In genomic region chr7:87057210-87057609, GRCh38 we compare ENCODE assay signal across 19 cellular contexts.
"Had no signal": no experiment of that assay in that cellular context is flagged by ENCODE, and none has a peak within 500 bp of the region (broad histone marks: within the 10 kb centered on the region; RNA-seq: fewer than 3 reads in every experiment).

No MANE protein-coding gene starts in this region.

- H3K27ac ChIP-seq: body of pancreas, colonic mucosa, hepatocyte, pancreas, right lobe of liver, VCaP had no signal

- H3K27me3 Mint-ChIP-seq: memory B cell had no signal

- H3K9me3 ChIP-seq: body of pancreas, colonic mucosa, pancreas, right lobe of liver, thyroid gland had no signal

- H3K36me3 ChIP-seq: colonic mucosa, pancreas, right lobe of liver, thyroid gland had no signal

- H3K27ac Mint-ChIP-seq: activated naive CD8-positive, alpha-beta T cell treated with anti-CD3 and anti-CD28 coated beads for 36 hours; activated T-helper 1 cell treated with anti-CD3 and anti-CD28 coated beads, Interleukin-12 subunit alpha, Interleukin-12 subunit beta, Interleukin-2, Interleukin-4 antibody, amounts not matched to agents 30 ng/mL and 10 ng/mL and 1 ng/mL, durations not matched to agents 14 hours and 24 hours and 36 hours; memory B cell; naive thymus-derived CD8-positive, alpha-beta T cell; stimulated activated naive B cell treated with anti-CD40 and anti-IgM and Interleukin-4, amounts not matched to agents 10 μg/mL and 1 μg/mL and 100 μg/mL, for 72 hours had no signal

- H3K27me3 ChIP-seq: body of pancreas, colonic mucosa, pancreas, right lobe of liver, thyroid gland had no signal

- H3K36me3 Mint-ChIP-seq: activated naive CD8-positive, alpha-beta T cell treated with anti-CD3 and anti-CD28 coated beads for 36 hours; memory B cell; stimulated activated naive B cell treated with anti-CD40 and anti-IgM and Interleukin-4, amounts not matched to agents 10 μg/mL and 1 μg/mL and 100 μg/mL, for 72 hours had no signal

- DNase-seq: activated CD4-positive, alpha-beta T cell treated with anti-CD3 and anti-CD28 coated beads for 1 hour; activated naive CD8-positive, alpha-beta T cell treated with anti-CD3 and anti-CD28 coated beads for 36 hours; amygdala; body of pancreas; colonic mucosa; islet precursor cell; naive thymus-derived CD8-positive, alpha-beta T cell; pancreas; right lobe of liver; SHP77 treated with DMSO at 0.1 percent for 48 hours; stimulated activated naive B cell treated with anti-CD40 and anti-IgM and Interleukin-4, amounts not matched to agents 10 μg/mL and 1 μg/mL and 100 μg/mL, for 72 hours; T1000; thyroid gland had no signal

- H3K4me3 Mint-ChIP-seq: activated naive CD8-positive, alpha-beta T cell treated with anti-CD3 and anti-CD28 coated beads for 36 hours; activated T-helper 1 cell treated with anti-CD3 and anti-CD28 coated beads, Interleukin-12 subunit alpha, Interleukin-12 subunit beta, Interleukin-2, Interleukin-4 antibody, amounts not matched to agents 30 ng/mL and 10 ng/mL and 1 ng/mL, durations not matched to agents 14 hours and 24 hours and 36 hours; central memory CD8-positive, alpha-beta T cell; memory B cell; naive thymus-derived CD8-positive, alpha-beta T cell; stimulated activated naive B cell treated with anti-CD40 and anti-IgM and Interleukin-4, amounts not matched to agents 10 μg/mL and 1 μg/mL and 100 μg/mL, for 72 hours had no signal

- H3K9me3 Mint-ChIP-seq: activated naive CD8-positive, alpha-beta T cell treated with anti-CD3 and anti-CD28 coated beads for 36 hours; activated T-helper 1 cell treated with anti-CD3 and anti-CD28 coated beads, Interleukin-12 subunit alpha, Interleukin-12 subunit beta, Interleukin-2, Interleukin-4 antibody, amounts not matched to agents 30 ng/mL and 10 ng/mL and 1 ng/mL, durations not matched to agents 14 hours and 24 hours and 36 hours; central memory CD8-positive, alpha-beta T cell; memory B cell; naive thymus-derived CD8-positive, alpha-beta T cell; stimulated activated naive B cell treated with anti-CD40 and anti-IgM and Interleukin-4, amounts not matched to agents 10 μg/mL and 1 μg/mL and 100 μg/mL, for 72 hours had no signal

- ATAC-seq: body of pancreas; naive thymus-derived CD8-positive, alpha-beta T cell; pancreas; right lobe of liver; SK-N-SH treated with all-trans-retinoic acid at 6 μM for 48 hours; stimulated activated naive B cell treated with anti-CD40 and anti-IgM and Interleukin-4, amounts not matched to agents 10 μg/mL and 1 μg/mL and 100 μg/mL, for 72 hours had no signal

- H3K4me3 ChIP-seq: body of pancreas, colonic mucosa, hepatocyte, pancreas, right lobe of liver, thyroid gland had no signal

- H3K4me1 ChIP-seq: colonic mucosa had no signal
